1 cellular context compared by ENCODE assay signal in genomic region chr1:113042336-113043143, GRCh38.
TF ChIP-seq lines count a peak whose summit lies in the region.

No MANE protein-coding gene starts in this region.

TF ChIP-seq in GM12878, 131 proteins besides CTCF, POLR2A, EP300 and RAD21 (continued from another document and continues in another):
- no peak for TF ChIP-seq ZBTB40 (IDR thresholded peaks at IDR 0.05; ENCODE audit: borderline replicate concordance)
- TF ChIP-seq GATAD2B (conservative IDR thresholded peaks at IDR 0.05; ENCODE audit: low read depth): 0 out of 2 replicates have a peak, but pooled peaks have one; percentile 25
- peak; percentile 90 for TF ChIP-seq RUNX3 (IDR thresholded peaks at IDR 0.05; ENCODE audit: low read length)
- no peak for TF ChIP-seq PRDM15 (CRISPR knock-in tag; IDR thresholded peaks at IDR 0.05)
- TF ChIP-seq, protein P1, sequence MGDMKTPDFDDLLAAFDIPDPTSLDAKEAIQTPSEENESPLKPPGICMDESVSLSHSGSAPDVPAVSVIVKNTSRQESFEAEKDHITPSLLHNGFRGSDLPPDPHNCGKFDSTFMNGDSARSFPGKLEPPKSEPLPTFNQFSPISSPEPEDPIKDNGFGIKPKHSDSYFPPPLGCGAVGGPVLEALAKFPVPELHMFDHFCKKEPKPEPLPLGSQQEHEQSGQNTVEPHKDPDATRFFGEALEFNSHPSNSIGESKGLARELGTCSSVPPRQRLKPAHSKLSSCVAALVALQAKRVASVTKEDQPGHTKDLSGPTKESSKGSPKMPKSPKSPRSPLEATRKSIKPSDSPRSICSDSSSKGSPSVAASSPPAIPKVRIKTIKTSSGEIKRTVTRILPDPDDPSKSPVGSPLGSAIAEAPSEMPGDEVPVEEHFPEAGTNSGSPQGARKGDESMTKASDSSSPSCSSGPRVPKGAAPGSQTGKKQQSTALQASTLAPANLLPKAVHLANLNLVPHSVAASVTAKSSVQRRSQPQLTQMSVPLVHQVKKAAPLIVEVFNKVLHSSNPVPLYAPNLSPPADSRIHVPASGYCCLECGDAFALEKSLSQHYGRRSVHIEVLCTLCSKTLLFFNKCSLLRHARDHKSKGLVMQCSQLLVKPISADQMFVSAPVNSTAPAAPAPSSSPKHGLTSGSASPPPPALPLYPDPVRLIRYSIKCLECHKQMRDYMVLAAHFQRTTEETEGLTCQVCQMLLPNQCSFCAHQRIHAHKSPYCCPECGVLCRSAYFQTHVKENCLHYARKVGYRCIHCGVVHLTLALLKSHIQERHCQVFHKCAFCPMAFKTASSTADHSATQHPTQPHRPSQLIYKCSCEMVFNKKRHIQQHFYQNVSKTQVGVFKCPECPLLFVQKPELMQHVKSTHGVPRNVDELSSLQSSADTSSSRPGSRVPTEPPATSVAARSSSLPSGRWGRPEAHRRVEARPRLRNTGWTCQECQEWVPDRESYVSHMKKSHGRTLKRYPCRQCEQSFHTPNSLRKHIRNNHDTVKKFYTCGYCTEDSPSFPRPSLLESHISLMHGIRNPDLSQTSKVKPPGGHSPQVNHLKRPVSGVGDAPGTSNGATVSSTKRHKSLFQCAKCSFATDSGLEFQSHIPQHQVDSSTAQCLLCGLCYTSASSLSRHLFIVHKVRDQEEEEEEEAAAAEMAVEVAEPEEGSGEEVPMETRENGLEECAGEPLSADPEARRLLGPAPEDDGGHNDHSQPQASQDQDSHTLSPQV (IDR thresholded peaks at IDR 0.05): no peak
- TF ChIP-seq, protein P2, sequence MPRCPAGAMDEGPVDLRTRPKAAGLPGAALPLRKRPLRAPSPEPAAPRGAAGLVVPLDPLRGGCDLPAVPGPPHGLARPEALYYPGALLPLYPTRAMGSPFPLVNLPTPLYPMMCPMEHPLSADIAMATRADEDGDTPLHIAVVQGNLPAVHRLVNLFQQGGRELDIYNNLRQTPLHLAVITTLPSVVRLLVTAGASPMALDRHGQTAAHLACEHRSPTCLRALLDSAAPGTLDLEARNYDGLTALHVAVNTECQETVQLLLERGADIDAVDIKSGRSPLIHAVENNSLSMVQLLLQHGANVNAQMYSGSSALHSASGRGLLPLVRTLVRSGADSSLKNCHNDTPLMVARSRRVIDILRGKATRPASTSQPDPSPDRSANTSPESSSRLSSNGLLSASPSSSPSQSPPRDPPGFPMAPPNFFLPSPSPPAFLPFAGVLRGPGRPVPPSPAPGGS (IDR thresholded peaks at IDR 0.05; ENCODE audit: borderline replicate concordance, insufficient read depth, low read depth, low read length, poor library complexity, severe bottlenecking): no peak
- no peak for TF ChIP-seq RAD51 (IDR thresholded peaks at IDR 0.05)
- TF ChIP-seq ZNF274 (IDR thresholded peaks at IDR 0.05; ENCODE audit: insufficient read depth, insufficient read length): no peak
- TF ChIP-seq, protein P3, sequence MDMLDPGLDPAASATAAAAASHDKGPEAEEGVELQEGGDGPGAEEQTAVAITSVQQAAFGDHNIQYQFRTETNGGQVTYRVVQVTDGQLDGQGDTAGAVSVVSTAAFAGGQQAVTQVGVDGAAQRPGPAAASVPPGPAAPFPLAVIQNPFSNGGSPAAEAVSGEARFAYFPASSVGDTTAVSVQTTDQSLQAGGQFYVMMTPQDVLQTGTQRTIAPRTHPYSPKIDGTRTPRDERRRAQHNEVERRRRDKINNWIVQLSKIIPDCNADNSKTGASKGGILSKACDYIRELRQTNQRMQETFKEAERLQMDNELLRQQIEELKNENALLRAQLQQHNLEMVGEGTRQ (IDR thresholded peaks at IDR 0.05; ENCODE audit: borderline replicate concordance, low read depth, low read length): no peak
- TF ChIP-seq RELB (IDR thresholded peaks at IDR 0.05; ENCODE audit: low read depth): peak; percentile 75
- no peak for TF ChIP-seq JUND (IDR thresholded peaks at IDR 0.05; ENCODE audit: low read depth, low read length)
- TF ChIP-seq BCL11A (IDR thresholded peaks at IDR 0.05; ENCODE audit: low read depth, low read length): 0 out of 2 replicates have a peak, but pooled peaks have one; percentile 40
- TF ChIP-seq HDGF (IDR thresholded peaks at IDR 0.05): no peak
- TF ChIP-seq, protein P4, sequence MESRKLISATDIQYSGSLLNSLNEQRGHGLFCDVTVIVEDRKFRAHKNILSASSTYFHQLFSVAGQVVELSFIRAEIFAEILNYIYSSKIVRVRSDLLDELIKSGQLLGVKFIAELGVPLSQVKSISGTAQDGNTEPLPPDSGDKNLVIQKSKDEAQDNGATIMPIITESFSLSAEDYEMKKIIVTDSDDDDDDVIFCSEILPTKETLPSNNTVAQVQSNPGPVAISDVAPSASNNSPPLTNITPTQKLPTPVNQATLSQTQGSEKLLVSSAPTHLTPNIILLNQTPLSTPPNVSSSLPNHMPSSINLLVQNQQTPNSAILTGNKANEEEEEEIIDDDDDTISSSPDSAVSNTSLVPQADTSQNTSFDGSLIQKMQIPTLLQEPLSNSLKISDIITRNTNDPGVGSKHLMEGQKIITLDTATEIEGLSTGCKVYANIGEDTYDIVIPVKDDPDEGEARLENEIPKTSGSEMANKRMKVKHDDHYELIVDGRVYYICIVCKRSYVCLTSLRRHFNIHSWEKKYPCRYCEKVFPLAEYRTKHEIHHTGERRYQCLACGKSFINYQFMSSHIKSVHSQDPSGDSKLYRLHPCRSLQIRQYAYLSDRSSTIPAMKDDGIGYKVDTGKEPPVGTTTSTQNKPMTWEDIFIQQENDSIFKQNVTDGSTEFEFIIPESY (IDR thresholded peaks at IDR 0.05): no peak
- TF ChIP-seq, protein P5, sequence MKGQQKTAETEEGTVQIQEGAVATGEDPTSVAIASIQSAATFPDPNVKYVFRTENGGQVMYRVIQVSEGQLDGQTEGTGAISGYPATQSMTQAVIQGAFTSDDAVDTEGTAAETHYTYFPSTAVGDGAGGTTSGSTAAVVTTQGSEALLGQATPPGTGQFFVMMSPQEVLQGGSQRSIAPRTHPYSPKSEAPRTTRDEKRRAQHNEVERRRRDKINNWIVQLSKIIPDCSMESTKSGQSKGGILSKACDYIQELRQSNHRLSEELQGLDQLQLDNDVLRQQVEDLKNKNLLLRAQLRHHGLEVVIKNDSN (IDR thresholded peaks at IDR 0.05; ENCODE audit: borderline replicate concordance, extremely low read length, insufficient read depth, low read depth, low read length): no peak
- TF ChIP-seq RFX5 (IDR thresholded peaks at IDR 0.05; ENCODE audit: low read depth, low read length): no peak
- TF ChIP-seq PAX5 (IDR thresholded peaks at IDR 0.05; ENCODE audit: borderline replicate concordance, low read depth, low read length): no peak
- no peak for TF ChIP-seq CREB1 (IDR thresholded peaks at IDR 0.05; ENCODE audit: low read depth)
- TF ChIP-seq ZNF384 (IDR thresholded peaks at IDR 0.05; ENCODE audit: borderline replicate concordance, low read depth, low read length): no peak
- peak; percentile 76 for TF ChIP-seq NFIC (IDR thresholded peaks at IDR 0.05; ENCODE audit: low read depth, low read length)
- TF ChIP-seq TAF1 (IDR thresholded peaks at IDR 0.05; ENCODE audit: borderline replicate concordance, low read depth, low read length): no peak; the same call in 1 of the 2 replicates
- no peak for TF ChIP-seq ZBED1 (IDR thresholded peaks at IDR 0.05; ENCODE audit: borderline replicate concordance)
- TF ChIP-seq SRF (IDR thresholded peaks at IDR 0.05; ENCODE audit: low read depth in 2 of 2, low read length in 2 of 2): no peak
- no peak for TF ChIP-seq NBN (IDR thresholded peaks at IDR 0.05)
- TF ChIP-seq NRF1 (conservative IDR thresholded peaks at IDR 0.05; ENCODE audit: low read depth, low read length): no peak
- no peak for TF ChIP-seq MAX (IDR thresholded peaks at IDR 0.05; ENCODE audit: low read depth, low read length)
- TF ChIP-seq KAT2A (conservative IDR thresholded peaks at IDR 0.05; ENCODE audit: control insufficient read depth, low read depth, low read length): no peak
- TF ChIP-seq, protein P6, sequence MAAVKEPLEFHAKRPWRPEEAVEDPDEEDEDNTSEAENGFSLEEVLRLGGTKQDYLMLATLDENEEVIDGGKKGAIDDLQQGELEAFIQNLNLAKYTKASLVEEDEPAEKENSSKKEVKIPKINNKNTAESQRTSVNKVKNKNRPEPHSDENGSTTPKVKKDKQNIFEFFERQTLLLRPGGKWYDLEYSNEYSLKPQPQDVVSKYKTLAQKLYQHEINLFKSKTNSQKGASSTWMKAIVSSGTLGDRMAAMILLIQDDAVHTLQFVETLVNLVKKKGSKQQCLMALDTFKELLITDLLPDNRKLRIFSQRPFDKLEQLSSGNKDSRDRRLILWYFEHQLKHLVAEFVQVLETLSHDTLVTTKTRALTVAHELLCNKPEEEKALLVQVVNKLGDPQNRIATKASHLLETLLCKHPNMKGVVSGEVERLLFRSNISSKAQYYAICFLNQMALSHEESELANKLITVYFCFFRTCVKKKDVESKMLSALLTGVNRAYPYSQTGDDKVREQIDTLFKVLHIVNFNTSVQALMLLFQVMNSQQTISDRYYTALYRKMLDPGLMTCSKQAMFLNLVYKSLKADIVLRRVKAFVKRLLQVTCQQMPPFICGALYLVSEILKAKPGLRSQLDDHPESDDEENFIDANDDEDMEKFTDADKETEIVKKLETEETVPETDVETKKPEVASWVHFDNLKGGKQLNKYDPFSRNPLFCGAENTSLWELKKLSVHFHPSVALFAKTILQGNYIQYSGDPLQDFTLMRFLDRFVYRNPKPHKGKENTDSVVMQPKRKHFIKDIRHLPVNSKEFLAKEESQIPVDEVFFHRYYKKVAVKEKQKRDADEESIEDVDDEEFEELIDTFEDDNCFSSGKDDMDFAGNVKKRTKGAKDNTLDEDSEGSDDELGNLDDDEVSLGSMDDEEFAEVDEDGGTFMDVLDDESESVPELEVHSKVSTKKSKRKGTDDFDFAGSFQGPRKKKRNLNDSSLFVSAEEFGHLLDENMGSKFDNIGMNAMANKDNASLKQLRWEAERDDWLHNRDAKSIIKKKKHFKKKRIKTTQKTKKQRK (IDR thresholded peaks at IDR 0.05; ENCODE audit: low read depth, low read length): no peak
- peak; percentile 68; the same call in 1 of the 2 replicates for TF ChIP-seq YY1 (IDR thresholded peaks at IDR 0.05; ENCODE audit: low read depth, low read length)
- peak; percentile 82 for TF ChIP-seq IKZF1 (conservative IDR thresholded peaks at IDR 0.05)
- no peak for TF ChIP-seq SIX5 (IDR thresholded peaks at IDR 0.05; ENCODE audit: low read depth, low read length, severe bottlenecking)
- TF ChIP-seq NFYA (IDR thresholded peaks at IDR 0.05; ENCODE audit: borderline replicate concordance, low read depth, low read length): no peak
- TF ChIP-seq RCOR1 (conservative IDR thresholded peaks at IDR 0.05; ENCODE audit: low read depth, low read length): no peak
- TF ChIP-seq IRF4 (IDR thresholded peaks at IDR 0.05; ENCODE audit: low read depth, low read length): no peak
